8 cellular contexts compared by ENCODE assay signal in genomic region chr6:5422321-5422915, GRCh38.
DNase-seq lines count a peak whose midpoint lies in the region; ATAC-seq, FAIRE-seq and TF ChIP-seq lines count a peak whose summit lies in the region.

No MANE protein-coding gene starts in this region.

- FAIRE-seq in GM19239 (lab: Jason Lieb, UNC): no peak

- no peaks in the 10 kb centered on the region for H3K27me3 ChIP-seq in brain microvascular endothelial cell (replicated peaks)
- H3K27me3 ChIP-seq in liver (ENCODE audit: control insufficient read depth in 4 of 4, insufficient read depth in 4 of 4, low read length in 3 of 4): no peaks in the 10 kb centered on the region

- no peak overlapping the region for H3K9ac ChIP-seq in liver (ENCODE audit: low read depth in 1 of 2, low read length in 2 of 2)

- H3K36me3 ChIP-seq in brain microvascular endothelial cell (replicated peaks) (no peaks in the 10 kb centered on the region), liver (ENCODE audit: control insufficient read depth in 4 of 4, insufficient read depth in 3 of 4, low read depth in 1 of 4, low read length in 3 of 4) (no peaks in the 10 kb centered on the region)

- H3K4me1 ChIP-seq in liver (ENCODE audit: control insufficient read depth in 4 of 4, insufficient read depth in 4 of 4, low read length in 3 of 4): no peaks in the 10 kb centered on the region

- no peak overlapping the region for H3K4me3 Mint-ChIP-seq in activated CD8-positive, alpha-beta memory T cell treated with anti-CD3 and anti-CD28 coated beads, Interleukin-2, amount 10 ng/mL, durations not matched to agents 7 days and 5 days

- H3K9me3 Mint-ChIP-seq in activated CD8-positive, alpha-beta memory T cell treated with anti-CD3 and anti-CD28 coated beads, Interleukin-2, amount 10 ng/mL, durations not matched to agents 7 days and 5 days (ENCODE audit: low read depth): no peaks in the 10 kb centered on the region

- H3K4me3 ChIP-seq in brain microvascular endothelial cell (ENCODE audit: low read depth, low read length) (no peak overlapping the region), liver (ENCODE audit: low read depth in 1 of 3, low read length in 3 of 3) (no peak overlapping the region)

- peaks cover 22% of the 10 kb centered on the region for H3K36me3 Mint-ChIP-seq in activated CD8-positive, alpha-beta memory T cell treated with anti-CD3 and anti-CD28 coated beads, Interleukin-2, amount 10 ng/mL, durations not matched to agents 7 days and 5 days

- WGBS in liver: 84% methylated on average over 5 of the region's 5 CpGs

- no peaks in the 10 kb centered on the region for H3K4me1 Mint-ChIP-seq in activated CD8-positive, alpha-beta memory T cell treated with anti-CD3 and anti-CD28 coated beads, Interleukin-2, amount 10 ng/mL, durations not matched to agents 7 days and 5 days

- H3K27me3 Mint-ChIP-seq in activated CD8-positive, alpha-beta memory T cell treated with anti-CD3 and anti-CD28 coated beads, Interleukin-2, amount 10 ng/mL, durations not matched to agents 7 days and 5 days: no peaks in the 10 kb centered on the region

- TF ChIP-seq CTCF in brain microvascular endothelial cell (IDR thresholded peaks at IDR 0.05; ENCODE audit: low read depth, low read length, missing control alignments) (peak; percentile 89), liver (IDR thresholded peaks at IDR 0.05; ENCODE audit: low read depth, low read length, missing input control) (peak; percentile 49)

- in situ Hi-C loops in brain microvascular endothelial cell (cut with HindIII; ENCODE audit: low pct_ligation_motif_present, low sequenced_read_pairs): no loop called here

- TF ChIP-seq RAD21 in liver (IDR thresholded peaks at IDR 0.05): peak; percentile 76 to 84

- no peaks in the 10 kb centered on the region for H3K9me3 ChIP-seq in liver (ENCODE audit: control insufficient read depth in 4 of 4, low read length in 3 of 4)

- H3K27ac Mint-ChIP-seq in activated CD8-positive, alpha-beta memory T cell treated with anti-CD3 and anti-CD28 coated beads, Interleukin-2, amount 10 ng/mL, durations not matched to agents 7 days and 5 days: no peak overlapping the region

- CTCF ChIA-PET in activated CD8-positive, alpha-beta memory T cell treated with anti-CD3 and anti-CD28 coated beads, Interleukin-2, amount 10 ng/mL, durations not matched to agents 7 days and 5 days (lab: Charles Lee): interaction anchor here (1.0 kb wide), 1 partner anchor 14 kb away, joined by 3 read pairs; no protein-coding TSS in a partner anchor

- DNase-seq in activated CD8-positive, alpha-beta memory T cell treated with anti-CD3 and anti-CD28 coated beads, Interleukin-2, amount 10 ng/mL, durations not matched to agents 7 days and 5 days: no peak
- no peak for DNase-seq in activated CD8-positive, alpha-beta memory T cell treated with anti-CD3 and anti-CD28 coated beads, Interleukin-2, amount 50 U/mL, for 48 hours
- DNase-seq in NCI-H2029 treated with DMSO at 0.1 percent for 48 hours (lab: John Stamatoyannopoulos, UW): peak; percentile 94
- peak; percentile 47 for DNase-seq in brain microvascular endothelial cell
- no peak for DNase-seq in NK-92 (lab: John Stamatoyannopoulos, UW; ENCODE audit: unreplicated experiment)
- no peak for DNase-seq in GM19239 (ENCODE audit: insufficient read length, low spot score)

- peak; percentile 49 for ATAC-seq in activated CD8-positive, alpha-beta memory T cell treated with anti-CD3 and anti-CD28 coated beads, Interleukin-2, amount 10 ng/mL, durations not matched to agents 7 days and 5 days
- ATAC-seq in HG02970 (IDR thresholded peaks at IDR 0.05; ENCODE audit: low FRiP score, unreplicated experiment): no peak

- H3K27ac ChIP-seq in brain microvascular endothelial cell: no peak overlapping the region
- no peak overlapping the region for H3K27ac ChIP-seq in liver (ENCODE audit: low read depth in 1 of 2, low read length in 2 of 2)

TF ChIP-seq in liver, 16 proteins besides CTCF, POLR2A, EP300 and RAD21:
- no peak for TF ChIP-seq JUND (IDR thresholded peaks at IDR 0.05)
- peak; percentile 99 for TF ChIP-seq REST (IDR thresholded peaks at IDR 0.05)

Comparison
In these comparisons a context has a peak if more than half of its experiments do, and no peak if none do; other contexts are left out.
1. DNase-seq: peak in NCI-H2029 treated with DMSO at 0.1 percent for 48 hours (single experiment) and brain microvascular endothelial cell (single experiment); none in activated CD8-positive, alpha-beta memory T cell treated with anti-CD3 and anti-CD28 coated beads, Interleukin-2, amount 10 ng/mL, durations not matched to agents 7 days and 5 days (single experiment), activated CD8-positive, alpha-beta memory T cell treated with anti-CD3 and anti-CD28 coated beads, Interleukin-2, amount 50 U/mL, for 48 hours (single experiment), NK-92 (single experiment) and GM19239 (single experiment).